In the genomic region with DNA sequence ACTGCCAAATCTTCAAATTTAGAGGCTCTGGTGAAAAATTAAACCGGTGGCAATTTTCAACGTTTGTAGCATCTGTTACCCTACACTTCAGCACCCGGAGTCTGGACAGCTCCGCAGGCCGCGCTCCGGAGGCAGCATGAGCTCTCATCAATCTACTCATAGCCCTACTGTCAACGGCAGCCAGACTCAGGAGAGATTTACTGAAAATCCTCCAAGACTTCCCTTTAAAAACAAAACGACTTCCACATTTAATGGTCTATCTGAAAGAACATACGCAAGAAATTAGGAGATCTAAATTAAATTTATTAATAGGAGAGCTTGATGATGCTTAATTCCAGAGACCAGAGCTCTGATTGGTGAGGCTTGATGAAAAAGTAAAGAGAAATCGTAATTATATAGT, we compare ENCODE assay signal across 8 cellular contexts. TPM values are rescaled to one million over a fixed set of nuclear protein-coding genes. Genes with fewer than 3 reads are reported as not detected.
DNase-seq lines count a peak whose midpoint lies in the region; ATAC-seq and TF ChIP-seq lines count a peak whose summit lies in the region.

No MANE protein-coding gene starts in this region.

- no peaks in the 10 kb centered on the region for H3K9me2 ChIP-seq in hepatocyte (replicated peaks; ENCODE audit: insufficient read depth)

- H3K4me3 ChIP-seq in MG63 (no peak overlapping the region), hepatocyte (no peak overlapping the region)

- H3K27ac ChIP-seq in hepatocyte: no peak overlapping the region

- DNase-seq in COLO829 (ENCODE audit: low spot score) (peak; percentile 36), MG63 (peak; percentile 53), hepatocyte (ENCODE audit: low spot score) (peak; percentile 75), NCI-H2227 treated with DMSO at 0.1 percent for 48 hours (lab: John Stamatoyannopoulos, UW) (no peak), amniotic stem cell (lab: John Stamatoyannopoulos, UW) (no peak)
- peak; percentile 77 for DNase-seq in activated CD8-positive, alpha-beta memory T cell treated with anti-CD3 and anti-CD28 coated beads, Interleukin-2, amount 50 U/mL, for 48 hours
- DNase-seq in stimulated activated CD8-positive, alpha-beta memory T cell treated with anti-CD3 and anti-CD28 coated beads, Interleukin-15, amount 100 ng/mL, for 1 hour (ENCODE audit: low read depth): peak; percentile 8

- no peaks in the 10 kb centered on the region for H3K79me2 ChIP-seq in hepatocyte

- peaks cover 3% of the 10 kb centered on the region; the same call in 1 of the 2 replicates for H3K9me3 ChIP-seq in MG63
- no peaks in the 10 kb centered on the region for H3K9me3 ChIP-seq in hepatocyte (ENCODE audit: low read depth)

- TF ChIP-seq CTCF in hepatocyte (IDR thresholded peaks at IDR 0.05; ENCODE audit: poor library complexity): no peak

- 7% methylated on average over 11 of the region's 11 CpGs for WGBS in hepatocyte (ENCODE audit: low lambda C conversion rate, missing lambda C conversion rate)

- peaks cover 42% of the 10 kb centered on the region for H3K27me3 ChIP-seq in MG63
- H3K27me3 ChIP-seq in hepatocyte: peaks cover 96% of the 10 kb centered on the region

- H3K36me3 ChIP-seq in MG63: no peaks in the 10 kb centered on the region
- no peaks in the 10 kb centered on the region for H3K36me3 ChIP-seq in hepatocyte (replicated peaks; ENCODE audit: insufficient read depth, low read depth)

- H2AFZ ChIP-seq in hepatocyte: no peak overlapping the region

- no peak overlapping the region for H3K4me2 ChIP-seq in hepatocyte

- H3K4me1 ChIP-seq in hepatocyte (ENCODE audit: insufficient read depth): peaks cover 22% of the 10 kb centered on the region

- H4K20me1 ChIP-seq in hepatocyte (ENCODE audit: insufficient read depth, poor library complexity, severe bottlenecking): no peaks in the 10 kb centered on the region

- no peak for ATAC-seq in GM21447 (IDR thresholded peaks at IDR 0.05; ENCODE audit: unreplicated experiment)

RNA-seq across cellular contexts. Expression of a gene that starts 1.0 kb away (rescaled TPM):
- total RNA-seq in MG63 (2014; rRNA removed; shearing (Covaris generic); ENCODE audit: low replicate concordance): 2.8 and 5.7 TPM in 2 replicates
- 0.40 and 1.7 TPM in 2 replicates for total RNA-seq in hepatocyte
- polyA plus RNA-seq in hepatocyte: 0.31 and 0.40 TPM in 2 replicates

Comparison
In these comparisons a context has a peak if more than half of its experiments do, and no peak if none do; other contexts are left out.
1. DNase-seq: peak in COLO829 (single experiment), MG63 (single experiment), activated CD8-positive, alpha-beta memory T cell treated with anti-CD3 and anti-CD28 coated beads, Interleukin-2, amount 50 U/mL, for 48 hours (single experiment), hepatocyte (single experiment) and stimulated activated CD8-positive, alpha-beta memory T cell treated with anti-CD3 and anti-CD28 coated beads, Interleukin-15, amount 100 ng/mL, for 1 hour (single experiment); none in NCI-H2227 treated with DMSO at 0.1 percent for 48 hours (single experiment) and amniotic stem cell (single experiment).